In the genomic region with DNA sequence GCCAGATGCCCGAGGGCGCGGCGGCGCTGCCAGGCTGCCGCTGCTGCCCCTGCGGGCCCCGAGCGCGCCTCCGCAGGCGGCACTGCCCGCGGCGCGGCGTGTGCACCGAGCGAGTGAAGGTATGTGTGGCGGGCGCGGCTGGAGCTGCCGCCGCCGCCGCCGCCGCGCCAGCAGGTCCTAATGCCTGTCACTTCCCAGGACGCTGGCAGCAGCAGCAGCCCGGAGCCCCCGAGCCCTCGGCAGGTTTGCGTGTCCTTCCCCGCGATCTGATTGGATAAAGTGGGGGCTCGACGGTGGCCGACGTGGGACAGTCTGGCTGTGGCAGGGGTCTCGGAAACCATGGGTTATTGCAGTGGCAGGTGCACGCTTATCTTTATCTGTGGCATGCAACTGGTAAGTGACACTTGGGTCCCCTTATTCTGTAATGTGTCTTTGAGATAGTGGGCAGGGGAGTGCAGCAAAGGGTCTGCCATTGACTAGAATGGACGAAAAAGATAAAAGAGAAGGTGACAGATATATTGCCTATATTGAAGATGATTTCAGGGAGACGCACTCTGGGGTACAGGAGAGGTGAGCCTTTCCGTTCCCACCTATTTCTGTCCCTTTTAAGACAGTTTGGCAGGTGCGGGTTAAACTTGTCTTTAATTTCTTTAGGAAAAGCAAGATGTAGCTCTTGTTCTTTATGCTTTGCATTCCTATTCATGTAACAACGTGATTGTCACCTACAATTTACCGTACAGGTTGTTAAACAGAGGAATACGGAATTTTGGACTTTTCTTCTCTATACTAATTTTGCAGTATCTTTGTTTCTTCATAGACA, we compare ENCODE assay signal across 8 cellular contexts. TPM values are rescaled to one million over a fixed set of nuclear protein-coding genes. Genes with fewer than 3 reads are reported as not detected.
DNase-seq lines count a peak whose midpoint lies in the region; ATAC-seq and TF ChIP-seq lines count a peak whose summit lies in the region.

TSS of gene NKAIN2 (plus strand) at position 4 of the 820 bp plus-strand sequence.

- ATAC-seq in left cardiac atrium, result peak; percentile 53 to 72

- H3K9ac ChIP-seq in GM23248, result no peak within 1 kb of the TSS
- H3K9ac ChIP-seq in parathyroid adenoma, result no peak within 1 kb of the TSS

- intact Hi-C loops in activated T-helper 1 cell treated with anti-CD3 and anti-CD28 coated beads, Interleukin-12 subunit alpha, Interleukin-12 subunit beta, Interleukin-2, Interleukin-4 antibody, amounts not matched to agents 30 ng/mL and 10 ng/mL and 1 ng/mL, durations not matched to agents 14 hours and 24 hours and 36 hours (cut with micrococcal nuclease), result no loop called here
- intact Hi-C loops in left cardiac atrium (cut with DNase I), result loop anchor here in 1 of 2 donors (5.0 kb wide), 1 partner anchor 163 kb away; no protein-coding TSS in a partner anchor

- no peak for TF ChIP-seq CTCF in GM12864 (IDR thresholded peaks at IDR 0.05; ENCODE audit: low read depth, low read length, missing control alignments)
- TF ChIP-seq CTCF in parathyroid adenoma (IDR thresholded peaks at IDR 0.05), result no peak

- H3K4me2 ChIP-seq in GM23248 (ENCODE audit: unreplicated experiment) (peak within 1 kb of the TSS; percentile 90), parathyroid adenoma (ENCODE audit: low read length) (peak within 1 kb of the TSS; percentile 85)

- H3K9me3 ChIP-seq in GM23248 (ENCODE audit: low read depth) (no peaks in the 10 kb centered on the region), parathyroid adenoma (ENCODE audit: control insufficient read depth, low read length) (no peaks in the 10 kb centered on the region)

- no peaks in the 10 kb centered on the region for H3K36me3 Mint-ChIP-seq in activated T-helper 1 cell treated with anti-CD3 and anti-CD28 coated beads, Interleukin-12 subunit alpha, Interleukin-12 subunit beta, Interleukin-2, Interleukin-4 antibody, amounts not matched to agents 30 ng/mL and 10 ng/mL and 1 ng/mL, durations not matched to agents 14 hours and 24 hours and 36 hours (ENCODE audit: low read depth)

- peak within 1 kb of the TSS; percentile 29 for H3K27ac Mint-ChIP-seq in activated T-helper 1 cell treated with anti-CD3 and anti-CD28 coated beads, Interleukin-12 subunit alpha, Interleukin-12 subunit beta, Interleukin-2, Interleukin-4 antibody, amounts not matched to agents 30 ng/mL and 10 ng/mL and 1 ng/mL, durations not matched to agents 14 hours and 24 hours and 36 hours

- H3F3A ChIP-seq in GM23248 (ENCODE audit: insufficient read depth), result no peaks in the 10 kb centered on the region

- H3K4me1 Mint-ChIP-seq in activated T-helper 1 cell treated with anti-CD3 and anti-CD28 coated beads, Interleukin-12 subunit alpha, Interleukin-12 subunit beta, Interleukin-2, Interleukin-4 antibody, amounts not matched to agents 30 ng/mL and 10 ng/mL and 1 ng/mL, durations not matched to agents 14 hours and 24 hours and 36 hours (ENCODE audit: low read depth), result peaks cover 10% of the 10 kb centered on the region

- H4K20me1 ChIP-seq in GM23248 (ENCODE audit: insufficient read depth), result no peaks in the 10 kb centered on the region

- H3K4me1 ChIP-seq in GM23248 (ENCODE audit: insufficient read depth) (no peaks in the 10 kb centered on the region), parathyroid adenoma (no peaks in the 10 kb centered on the region)

- H3K4me3 ChIP-seq in GM12864 (ENCODE audit: low read depth, low read length), result peak within 1 kb of the TSS; percentile 38
- peak within 1 kb of the TSS; percentile 72 for H3K4me3 ChIP-seq in GM23248
- H3K4me3 ChIP-seq in parathyroid adenoma (ENCODE audit: low read depth, low read length), result peak within 1 kb of the TSS; percentile 49

- H3K27ac ChIP-seq in GM23248 (no peak within 1 kb of the TSS), parathyroid adenoma (peak within 1 kb of the TSS; percentile 12)

- H3K36me3 ChIP-seq in GM23248 (ENCODE audit: low read depth) (no peaks in the 10 kb centered on the region), parathyroid adenoma (ENCODE audit: control insufficient read depth, insufficient read depth, low read length) (no peaks in the 10 kb centered on the region)

- H3K27me3 ChIP-seq in GM23248 (replicated peaks; ENCODE audit: insufficient read depth), result peaks cover 52% of the 10 kb centered on the region
- no peaks in the 10 kb centered on the region for H3K27me3 ChIP-seq in parathyroid adenoma (ENCODE audit: control insufficient read depth, insufficient read depth, low read length)

- no peaks in the 10 kb centered on the region for H3K9me3 Mint-ChIP-seq in activated T-helper 1 cell treated with anti-CD3 and anti-CD28 coated beads, Interleukin-12 subunit alpha, Interleukin-12 subunit beta, Interleukin-2, Interleukin-4 antibody, amounts not matched to agents 30 ng/mL and 10 ng/mL and 1 ng/mL, durations not matched to agents 14 hours and 24 hours and 36 hours

- DNase-seq in GM12864 (ENCODE audit: low read depth) (no peak), GM23248 (no peak), NCI-H1417 (lab: John Stamatoyannopoulos, UW) (peak; percentile 80 to 93 (median 89)), left cardiac atrium (peak; percentile 37), T1000 (lab: John Stamatoyannopoulos, UW) (no peak), middle frontal gyrus (ENCODE audit: extremely low spot score, low spot score) (no peak)
- no peak for DNase-seq in activated T-helper 1 cell treated with anti-CD3 and anti-CD28 coated beads, Interleukin-12 subunit alpha, Interleukin-12 subunit beta, Interleukin-2, Interleukin-4 antibody, amounts not matched to agents 30 ng/mL and 10 ng/mL and 1 ng/mL, durations not matched to agents 14 hours and 24 hours and 36 hours (ENCODE audit: low spot score)

- peak within 1 kb of the TSS; percentile 52 for H2AFZ ChIP-seq in GM23248
- H2AFZ ChIP-seq in parathyroid adenoma, result peak within 1 kb of the TSS; percentile 90

- H3K9me2 ChIP-seq in GM23248 (ENCODE audit: insufficient read depth), result no peaks in the 10 kb centered on the region

- 4 to 5% methylated on average over 45 to 46 of the region's 49 CpGs for WGBS in GM23248 (ENCODE audit: low coverage in 1 of 2, low lambda C conversion rate in 2 of 2, missing lambda C conversion rate in 2 of 2), 2 experiments

- peaks cover 44% of the 10 kb centered on the region for H3K27me3 Mint-ChIP-seq in activated T-helper 1 cell treated with anti-CD3 and anti-CD28 coated beads, Interleukin-12 subunit alpha, Interleukin-12 subunit beta, Interleukin-2, Interleukin-4 antibody, amounts not matched to agents 30 ng/mL and 10 ng/mL and 1 ng/mL, durations not matched to agents 14 hours and 24 hours and 36 hours (ENCODE audit: insufficient read depth)

- H3K79me2 ChIP-seq in GM23248 (ENCODE audit: insufficient read depth) (no peaks in the 10 kb centered on the region), parathyroid adenoma (no peaks in the 10 kb centered on the region)

- in situ Hi-C loops in GM23248 (cut with MboI), result no loop called here

- peak within 1 kb of the TSS; percentile 62 for H3K4me3 Mint-ChIP-seq in activated T-helper 1 cell treated with anti-CD3 and anti-CD28 coated beads, Interleukin-12 subunit alpha, Interleukin-12 subunit beta, Interleukin-2, Interleukin-4 antibody, amounts not matched to agents 30 ng/mL and 10 ng/mL and 1 ng/mL, durations not matched to agents 14 hours and 24 hours and 36 hours

RNA-seq across cellular contexts. Expression of gene NKAIN2, which starts in this region (rescaled TPM):
- total RNA-seq in GM23248 (2014; rRNA removed; shearing (Covaris generic)), result not detected in 2 replicates
- not detected in 2 replicates for polyA plus RNA-seq in GM23248 (2016; fragmentation: Nextera tagmentation; extraction: Ambion mirVana)
- not detected in 2 replicates for total RNA-seq in activated T-helper 1 cell treated with anti-CD3 and anti-CD28 coated beads, Interleukin-12 subunit alpha, Interleukin-12 subunit beta, Interleukin-2, Interleukin-4 antibody, amounts not matched to agents 30 ng/mL and 10 ng/mL and 1 ng/mL, durations not matched to agents 14 hours and 24 hours and 36 hours
- 1 to 10 TPM; 2.4 to 2.7 TPM for total RNA-seq in left cardiac atrium

Comparison
In these comparisons a context has a peak if more than half of its experiments do, and no peak if none do; other contexts are left out.
1. DNase-seq: peak in NCI-H1417 (3 of 3) and left cardiac atrium (single experiment); none in GM12864 (single experiment), GM23248 (single experiment), activated T-helper 1 cell treated with anti-CD3 and anti-CD28 coated beads, Interleukin-12 subunit alpha, Interleukin-12 subunit beta, Interleukin-2, Interleukin-4 antibody, amounts not matched to agents 30 ng/mL and 10 ng/mL and 1 ng/mL, durations not matched to agents 14 hours and 24 hours and 36 hours (single experiment), T1000 (single experiment) and middle frontal gyrus (single experiment).
2. Peak in every context shown above with its lines, with median percentiles within 50 percentile points of each other: H3K4me3 ChIP-seq.